In the genomic region with DNA sequence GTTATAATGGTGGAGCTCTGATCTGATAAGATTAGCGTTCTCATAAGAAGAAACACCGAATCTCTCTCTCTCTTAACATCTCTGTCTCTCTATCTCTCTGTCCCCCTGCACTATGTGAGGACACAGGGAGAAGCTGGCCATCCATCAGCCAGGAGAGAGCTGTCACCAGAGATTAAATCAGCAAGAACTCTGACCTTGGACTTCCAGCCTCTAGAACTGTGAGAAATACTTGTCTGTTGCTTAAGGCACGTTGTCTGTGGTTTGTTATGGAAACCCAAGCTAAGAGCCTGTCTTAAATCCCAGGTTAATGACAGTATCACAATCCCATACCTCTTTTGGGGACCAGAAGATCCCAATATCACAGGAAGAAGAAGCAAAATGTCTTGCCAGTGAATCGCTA, we compare ENCODE assay signal across 13 cellular contexts.
DNase-seq lines count a peak whose midpoint lies in the region.
"Had no signal": no experiment of that assay in that cellular context is flagged by ENCODE, and none has a peak within 500 bp of the region (broad histone marks: within the 10 kb centered on the region; RNA-seq: fewer than 3 reads in every experiment).

No MANE protein-coding gene starts in this region.

- DNase-seq in M059J (ENCODE audit: low read depth), result peak; percentile 77
- peak; percentile 78 for DNase-seq in amniotic epithelial cell (ENCODE audit: low read depth)
- peak; percentile 63 for DNase-seq in iris pigment epithelial cell (ENCODE audit: low read depth)
- DNase-seq in renal cortical epithelial cell (ENCODE audit: low read depth), result peak; percentile 32
- no peak for DNase-seq in foreskin melanocyte
- DNase-seq in NCI-H2081 (lab: John Stamatoyannopoulos, UW), result no peak
- DNase-seq in HK-2 (ENCODE audit: unreplicated experiment), result no peak
- DNase-seq in mucosa of gallbladder (ENCODE audit: low spot score), result no peak
- DNase-seq: ACHN; Calu3; CD4-positive, CD25-positive, alpha-beta regulatory T cell; DMS 273 treated with DMSO at 0.1 percent for 48 hours; GM23248 had no signal

Comparison
In these comparisons a context has a peak if more than half of its experiments do, and no peak if none do; other contexts are left out.
1. DNase-seq: peak in M059J (single experiment), amniotic epithelial cell (single experiment), iris pigment epithelial cell (single experiment) and renal cortical epithelial cell (single experiment); none in foreskin melanocyte (single experiment), NCI-H2081 (0 of 2), HK-2 (single experiment) and mucosa of gallbladder (single experiment).